In the genomic region with DNA sequence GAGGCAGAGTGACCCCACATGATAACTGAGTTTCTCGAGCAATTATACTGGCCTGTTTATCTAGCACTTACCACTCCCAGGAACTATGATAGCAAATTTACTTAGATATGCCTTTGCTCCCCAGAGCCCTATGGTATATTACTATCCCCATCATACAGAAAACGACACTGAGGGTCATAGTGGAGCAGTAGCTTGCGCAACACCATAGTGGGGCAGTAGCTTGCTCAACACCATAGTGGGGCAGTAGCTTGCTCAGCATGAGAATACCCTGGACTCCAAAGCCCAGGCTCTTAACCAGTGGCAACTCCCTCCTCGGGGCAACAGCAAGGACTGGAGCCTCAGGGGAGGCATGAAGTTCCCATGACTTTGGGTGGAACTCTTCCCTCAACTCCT, we compare ENCODE assay signal across 19 cellular contexts.
"Had no signal": no experiment of that assay in that cellular context is flagged by ENCODE, and none has a peak within 500 bp of the region (broad histone marks: within the 10 kb centered on the region; RNA-seq: fewer than 3 reads in every experiment).

No MANE protein-coding gene starts in this region.

- H3K27ac ChIP-seq: lower lobe of right lung, neutrophil, pancreas, stomach, thyroid gland, vagina had no signal

- H3K9me3 ChIP-seq: lower lobe of right lung, neutrophil, pancreas, stomach, thyroid gland, vagina had no signal

- H3K36me3 ChIP-seq: lower lobe of right lung, neutrophil, pancreas, stomach, thyroid gland, vagina had no signal

- H3K27me3 ChIP-seq: neutrophil, pancreas, thyroid gland, vagina had no signal

- FAIRE-seq: frontal cortex, keratinocyte, pancreas had no signal

- H3K4me1 ChIP-seq: lower lobe of right lung, pancreas, stomach, thyroid gland, vagina had no signal

- H3K4me3 ChIP-seq: lower lobe of right lung, pancreas, smooth muscle cell, stomach, thyroid gland, vagina had no signal

- H3K4me2 ChIP-seq: smooth muscle cell had no signal

- DNase-seq: cortex of kidney; effector memory CD8-positive, alpha-beta T cell; left ventricle myocardium superior; lower lobe of right lung; natural killer cell; pancreas; stimulated activated CD4-positive, alpha-beta T cell treated with anti-CD3 and anti-CD28 coated beads, Interleukin-12 subunit alpha, Interleukin-12 subunit beta, amount 100 ng/mL, for 4 hours; stimulated activated CD4-positive, alpha-beta T cell treated with anti-CD3 and anti-CD28 coated beads, Interleukin-1b, Interleukin-23, amount 100 ng/mL, for 48 hours; stimulated activated CD4-positive, alpha-beta T cell treated with anti-CD3 and anti-CD28 coated beads, Interleukin-4, amount 100 ng/mL, for 24 hours; stimulated activated naive CD4-positive, alpha-beta T cell treated with Interleukin-2 at 50 U/mL for 16 hours; stomach; thyroid gland had no signal

- ATAC-seq: effector memory CD8-positive, alpha-beta T cell; left ventricle myocardium superior; natural killer cell; pancreas; sciatic nerve; stimulated activated effector memory CD8-positive, alpha-beta T cell treated with anti-CD3 and anti-CD28 coated beads, Interleukin-12 subunit alpha, Interleukin-12 subunit beta, amount 100 ng/mL, for 72 hours had no signal
